ENCODE assay signal across 15 cellular contexts in genomic region chr5:134559672-134560071, GRCh38.
"Had no signal": no experiment of that assay in that cellular context is flagged by ENCODE, and none has a peak within 500 bp of the region (broad histone marks: within the 10 kb centered on the region; RNA-seq: fewer than 3 reads in every experiment).

No MANE protein-coding gene starts in this region.

- ATAC-seq: activated CD8-positive, alpha-beta memory T cell treated with anti-CD3 and anti-CD28 coated beads, Interleukin-2, amount 10 ng/mL, durations not matched to agents 7 days and 5 days; effector memory CD8-positive, alpha-beta T cell; sciatic nerve; WTC11 had no signal

- DNase-seq: activated CD4-positive, alpha-beta T cell treated with anti-CD3 and anti-CD28 coated beads, Interleukin-2, amount 50 U/mL, for 1 hour; activated CD8-positive, alpha-beta memory T cell treated with anti-CD3 and anti-CD28 coated beads, Interleukin-2, amount 10 ng/mL, durations not matched to agents 7 days and 5 days; activated effector memory CD4-positive, alpha-beta T cell treated with anti-CD3 and anti-CD28 coated beads, Interleukin-2, amount 50 U/mL, for 16 hours; activated naive CD8-positive, alpha-beta T cell treated with anti-CD3 and anti-CD28 coated beads, Interleukin-2, amount 10 ng/mL, durations not matched to agents 7 days and 5 days; activated T-cell treated with anti-CD3 and anti-CD28 coated beads, Interleukin-2, amount 50 U/mL, for 1 hour; aorta; cerebellar nuclear complex; effector memory CD8-positive, alpha-beta T cell; foreskin melanocyte; head of caudate nucleus; kidney glomerular epithelial cell; mesendoderm had no signal

- H3K27me3 Mint-ChIP-seq: activated CD8-positive, alpha-beta memory T cell treated with anti-CD3 and anti-CD28 coated beads, Interleukin-2, amount 10 ng/mL, durations not matched to agents 7 days and 5 days; activated naive CD8-positive, alpha-beta T cell treated with anti-CD3 and anti-CD28 coated beads, Interleukin-2, amount 10 ng/mL, durations not matched to agents 7 days and 5 days; effector memory CD8-positive, alpha-beta T cell had no signal

- H3K27ac Mint-ChIP-seq: activated CD8-positive, alpha-beta memory T cell treated with anti-CD3 and anti-CD28 coated beads, Interleukin-2, amount 10 ng/mL, durations not matched to agents 7 days and 5 days; activated naive CD8-positive, alpha-beta T cell treated with anti-CD3 and anti-CD28 coated beads, Interleukin-2, amount 10 ng/mL, durations not matched to agents 7 days and 5 days; WTC11 had no signal

- H3K9me3 Mint-ChIP-seq: activated naive CD8-positive, alpha-beta T cell treated with anti-CD3 and anti-CD28 coated beads, Interleukin-2, amount 10 ng/mL, durations not matched to agents 7 days and 5 days; effector memory CD8-positive, alpha-beta T cell had no signal

- H3K27ac ChIP-seq: epithelial cell of prostate had no signal

- H3K4me3 Mint-ChIP-seq: activated CD8-positive, alpha-beta memory T cell treated with anti-CD3 and anti-CD28 coated beads, Interleukin-2, amount 10 ng/mL, durations not matched to agents 7 days and 5 days; activated naive CD8-positive, alpha-beta T cell treated with anti-CD3 and anti-CD28 coated beads, Interleukin-2, amount 10 ng/mL, durations not matched to agents 7 days and 5 days; effector memory CD8-positive, alpha-beta T cell; WTC11 had no signal
